Comparison of ENCODE assay signal across 1 cellular context in the genomic region with DNA sequence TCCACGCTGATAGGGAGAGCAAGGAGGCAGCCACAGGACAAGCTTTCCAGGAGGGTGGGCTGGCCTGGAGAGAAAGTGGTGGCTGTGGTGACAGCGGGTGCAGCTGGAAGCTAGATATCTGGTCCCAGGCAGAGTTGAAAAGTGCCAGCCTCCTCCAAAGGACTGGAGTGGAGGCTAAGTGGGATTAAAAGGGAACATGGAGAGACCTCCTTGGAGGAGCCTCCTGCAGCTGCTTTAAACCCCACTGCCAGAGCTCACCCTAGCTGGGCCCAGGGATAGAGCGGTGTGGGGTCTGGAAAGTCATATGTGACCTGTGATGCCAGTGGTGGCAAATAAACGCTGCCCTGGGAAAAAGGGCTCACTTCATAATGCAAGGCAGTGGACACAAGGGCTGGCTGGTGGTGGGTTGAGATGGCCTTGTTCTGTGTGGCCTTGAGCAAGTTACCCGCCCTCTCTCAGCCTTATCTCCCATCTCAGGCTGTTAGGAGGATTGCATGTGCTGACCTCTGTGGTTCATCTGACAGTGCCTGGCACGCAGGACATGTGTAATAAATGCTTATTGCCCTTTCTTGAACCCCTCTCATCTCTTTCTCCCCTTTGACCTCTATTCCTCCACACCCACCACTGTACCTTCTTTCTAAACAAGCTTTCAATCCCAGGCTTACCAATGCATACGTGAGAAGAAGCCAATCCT.
TF ChIP-seq lines count a peak whose summit lies in the region.

No MANE protein-coding gene starts in this region.

TF ChIP-seq in HepG2, 621 proteins besides CTCF, POLR2A, EP300 and RAD21 (continues in another document):
- peak; percentile 42; the same call in 1 of the 2 replicates for TF ChIP-seq CEBPB (IDR thresholded peaks at IDR 0.05; ENCODE audit: borderline replicate concordance, low read depth, low read length)
- TF ChIP-seq NFIC (IDR thresholded peaks at IDR 0.05; ENCODE audit: low read length): no peak
- no peak for TF ChIP-seq KLF11 (CRISPR knock-in tag; IDR thresholded peaks at IDR 0.05)
- peak; percentile 34; the same call in 1 of the 2 replicates for TF ChIP-seq MYC (CRISPR knock-in tag; IDR thresholded peaks at IDR 0.05; ENCODE audit: borderline replicate concordance)
- TF ChIP-seq PHF21A (CRISPR knock-in tag; IDR thresholded peaks at IDR 0.05): no peak
- TF ChIP-seq CCAR2 (optimal IDR thresholded peaks at IDR 0.05; ENCODE audit: low read depth, low read length): no peak
- TF ChIP-seq PITX1 (CRISPR knock-in tag; IDR thresholded peaks at IDR 0.05): 0 out of 2 replicates have a peak, but pooled peaks have one; percentile 41
- no peak for TF ChIP-seq ZNF816 (CRISPR knock-in tag; IDR thresholded peaks at IDR 0.05; ENCODE audit: borderline replicate concordance)
- 0 out of 2 replicates have a peak, but pooled peaks have one; percentile 39 for TF ChIP-seq SOX5 (CRISPR knock-in tag; IDR thresholded peaks at IDR 0.05; ENCODE audit: borderline replicate concordance)
- no peak for TF ChIP-seq WIZ (CRISPR knock-in tag; IDR thresholded peaks at IDR 0.05)
- no peak for TF ChIP-seq ZNF749 (CRISPR knock-in tag; IDR thresholded peaks at IDR 0.05; ENCODE audit: borderline replicate concordance)
- peak; percentile 67 for TF ChIP-seq TARDBP (CRISPR knock-in tag; IDR thresholded peaks at IDR 0.05)
- TF ChIP-seq GTF3A (CRISPR knock-in tag; conservative IDR thresholded peaks at IDR 0.05): no peak
- no peak for TF ChIP-seq NCOR1 (IDR thresholded peaks at IDR 0.05; ENCODE audit: borderline replicate concordance, low read length)
- TF ChIP-seq RFX3 (CRISPR knock-in tag; IDR thresholded peaks at IDR 0.05): no peak
- TF ChIP-seq, protein P1, sequence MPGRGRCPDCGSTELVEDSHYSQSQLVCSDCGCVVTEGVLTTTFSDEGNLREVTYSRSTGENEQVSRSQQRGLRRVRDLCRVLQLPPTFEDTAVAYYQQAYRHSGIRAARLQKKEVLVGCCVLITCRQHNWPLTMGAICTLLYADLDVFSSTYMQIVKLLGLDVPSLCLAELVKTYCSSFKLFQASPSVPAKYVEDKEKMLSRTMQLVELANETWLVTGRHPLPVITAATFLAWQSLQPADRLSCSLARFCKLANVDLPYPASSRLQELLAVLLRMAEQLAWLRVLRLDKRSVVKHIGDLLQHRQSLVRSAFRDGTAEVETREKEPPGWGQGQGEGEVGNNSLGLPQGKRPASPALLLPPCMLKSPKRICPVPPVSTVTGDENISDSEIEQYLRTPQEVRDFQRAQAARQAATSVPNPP (CRISPR knock-in tag; IDR thresholded peaks at IDR 0.05): no peak
- peak; percentile 81 for TF ChIP-seq GATAD2A (CRISPR knock-in tag; IDR thresholded peaks at IDR 0.05)
- TF ChIP-seq ZNF441 (CRISPR knock-in tag; IDR thresholded peaks at IDR 0.05; ENCODE audit: borderline replicate concordance): no peak
- no peak for TF ChIP-seq ZBTB3 (CRISPR knock-in tag; IDR thresholded peaks at IDR 0.05; ENCODE audit: borderline replicate concordance, low read depth)
- TF ChIP-seq SAP130 (CRISPR knock-in tag; IDR thresholded peaks at IDR 0.05; ENCODE audit: low read depth): peak; percentile 65
- TF ChIP-seq, protein P2, sequence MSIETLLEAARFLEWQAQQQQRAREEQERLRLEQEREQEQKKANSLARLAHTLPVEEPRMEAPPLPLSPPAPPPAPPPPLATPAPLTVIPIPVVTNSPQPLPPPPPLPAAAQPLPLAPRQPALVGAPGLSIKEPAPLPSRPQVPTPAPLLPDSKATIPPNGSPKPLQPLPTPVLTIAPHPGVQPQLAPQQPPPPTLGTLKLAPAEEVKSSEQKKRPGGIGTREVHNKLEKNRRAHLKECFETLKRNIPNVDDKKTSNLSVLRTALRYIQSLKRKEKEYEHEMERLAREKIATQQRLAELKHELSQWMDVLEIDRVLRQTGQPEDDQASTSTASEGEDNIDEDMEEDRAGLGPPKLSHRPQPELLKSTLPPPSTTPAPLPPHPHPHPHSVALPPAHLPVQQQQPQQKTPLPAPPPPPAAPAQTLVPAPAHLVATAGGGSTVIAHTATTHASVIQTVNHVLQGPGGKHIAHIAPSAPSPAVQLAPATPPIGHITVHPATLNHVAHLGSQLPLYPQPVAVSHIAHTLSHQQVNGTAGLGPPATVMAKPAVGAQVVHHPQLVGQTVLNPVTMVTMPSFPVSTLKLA (IDR thresholded peaks at IDR 0.05): peak; percentile 12; the same call in 1 of the 2 replicates
- no peak for TF ChIP-seq ZNF589 (CRISPR knock-in tag; conservative IDR thresholded peaks at IDR 0.05)
- TF ChIP-seq NCOA2 (CRISPR knock-in tag; IDR thresholded peaks at IDR 0.05): peak; percentile 75
- TF ChIP-seq, protein P3, sequence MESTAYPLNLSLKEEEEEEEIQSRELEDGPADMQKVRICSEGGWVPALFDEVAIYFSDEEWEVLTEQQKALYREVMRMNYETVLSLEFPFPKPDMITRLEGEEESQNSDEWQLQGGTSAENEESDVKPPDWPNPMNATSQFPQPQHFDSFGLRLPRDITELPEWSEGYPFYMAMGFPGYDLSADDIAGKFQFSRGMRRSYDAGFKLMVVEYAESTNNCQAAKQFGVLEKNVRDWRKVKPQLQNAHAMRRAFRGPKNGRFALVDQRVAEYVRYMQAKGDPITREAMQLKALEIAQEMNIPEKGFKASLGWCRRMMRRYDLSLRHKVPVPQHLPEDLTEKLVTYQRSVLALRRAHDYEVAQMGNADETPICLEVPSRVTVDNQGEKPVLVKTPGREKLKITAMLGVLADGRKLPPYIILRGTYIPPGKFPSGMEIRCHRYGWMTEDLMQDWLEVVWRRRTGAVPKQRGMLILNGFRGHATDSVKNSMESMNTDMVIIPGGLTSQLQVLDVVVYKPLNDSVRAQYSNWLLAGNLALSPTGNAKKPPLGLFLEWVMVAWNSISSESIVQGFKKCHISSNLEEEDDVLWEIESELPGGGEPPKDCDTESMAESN (CRISPR knock-in tag; conservative IDR thresholded peaks at IDR 0.05): peak; percentile 50; the same call in 1 of the 2 replicates
- peak; percentile 75 for TF ChIP-seq CEBPG (CRISPR knock-in tag; IDR thresholded peaks at IDR 0.05)
- 0 out of 2 replicates have a peak, but pooled peaks have one; percentile 41 for TF ChIP-seq ZBTB20 (CRISPR knock-in tag; IDR thresholded peaks at IDR 0.05; ENCODE audit: borderline replicate concordance, low read depth)
- TF ChIP-seq ZMYM4 (CRISPR knock-in tag; IDR thresholded peaks at IDR 0.05): peak; percentile 60; the same call in 1 of the 2 replicates
- TF ChIP-seq ZFYVE20 (CRISPR knock-in tag; IDR thresholded peaks at IDR 0.05; ENCODE audit: borderline replicate concordance, low read depth): no peak
- peak; percentile 51; the same call in 1 of the 2 replicates for TF ChIP-seq ZSCAN31 (CRISPR knock-in tag; IDR thresholded peaks at IDR 0.05; ENCODE audit: low read depth)
- TF ChIP-seq SRSF1 (optimal IDR thresholded peaks at IDR 0.05; ENCODE audit: low read depth, low read length): no peak
- 0 out of 2 replicates have a peak, but pooled peaks have one; percentile 20 for TF ChIP-seq HNRNPL (IDR thresholded peaks at IDR 0.05; ENCODE audit: low read depth, low read length)
- TF ChIP-seq, protein P4, sequence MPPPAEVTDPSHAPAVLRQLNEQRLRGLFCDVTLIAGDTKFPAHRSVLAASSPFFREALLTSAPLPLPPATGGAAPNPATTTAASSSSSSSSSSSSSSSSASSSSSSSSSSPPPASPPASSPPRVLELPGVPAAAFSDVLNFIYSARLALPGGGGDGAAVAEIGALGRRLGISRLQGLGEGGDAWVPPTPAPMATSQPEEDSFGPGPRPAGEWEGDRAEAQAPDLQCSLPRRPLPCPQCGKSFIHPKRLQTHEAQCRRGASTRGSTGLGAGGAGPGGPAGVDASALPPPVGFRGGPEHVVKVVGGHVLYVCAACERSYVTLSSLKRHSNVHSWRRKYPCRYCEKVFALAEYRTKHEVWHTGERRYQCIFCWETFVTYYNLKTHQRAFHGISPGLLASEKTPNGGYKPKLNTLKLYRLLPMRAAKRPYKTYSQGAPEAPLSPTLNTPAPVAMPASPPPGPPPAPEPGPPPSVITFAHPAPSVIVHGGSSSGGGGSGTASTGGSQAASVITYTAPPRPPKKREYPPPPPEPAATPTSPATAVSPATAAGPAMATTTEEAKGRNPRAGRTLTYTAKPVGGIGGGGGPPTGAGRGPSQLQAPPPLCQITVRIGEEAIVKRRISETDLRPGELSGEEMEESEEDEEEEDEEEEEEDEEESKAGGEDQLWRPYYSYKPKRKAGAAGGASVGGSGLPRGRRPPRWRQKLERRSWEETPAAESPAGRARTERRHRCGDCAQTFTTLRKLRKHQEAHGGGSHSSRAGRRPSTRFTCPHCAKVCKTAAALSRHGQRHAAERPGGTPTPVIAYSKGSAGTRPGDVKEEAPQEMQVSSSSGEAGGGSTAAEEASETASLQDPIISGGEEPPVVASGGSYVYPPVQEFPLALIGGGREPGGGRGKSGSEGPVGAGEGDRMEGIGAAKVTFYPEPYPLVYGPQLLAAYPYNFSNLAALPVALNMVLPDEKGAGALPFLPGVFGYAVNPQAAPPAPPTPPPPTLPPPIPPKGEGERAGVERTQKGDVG (CRISPR knock-in tag; IDR thresholded peaks at IDR 0.05; ENCODE audit: borderline replicate concordance): no peak
- no peak for TF ChIP-seq PHF5A (CRISPR knock-in tag; IDR thresholded peaks at IDR 0.05; ENCODE audit: low read depth, unreplicated experiment)
- TF ChIP-seq ZNF615 (CRISPR knock-in tag; IDR thresholded peaks at IDR 0.05; ENCODE audit: borderline replicate concordance): no peak
- no peak for TF ChIP-seq HIVEP1 (CRISPR knock-in tag; IDR thresholded peaks at IDR 0.05)
- no peak for TF ChIP-seq ZNF317 (CRISPR knock-in tag; IDR thresholded peaks at IDR 0.05)
- TF ChIP-seq KDM6A (CRISPR knock-in tag; IDR thresholded peaks at IDR 0.05; ENCODE audit: low read depth): 0 out of 2 replicates have a peak, but pooled peaks have one; percentile 16
- TF ChIP-seq ETV6 (CRISPR knock-in tag; conservative IDR thresholded peaks at IDR 0.05): no peak
- TF ChIP-seq, protein P5, sequence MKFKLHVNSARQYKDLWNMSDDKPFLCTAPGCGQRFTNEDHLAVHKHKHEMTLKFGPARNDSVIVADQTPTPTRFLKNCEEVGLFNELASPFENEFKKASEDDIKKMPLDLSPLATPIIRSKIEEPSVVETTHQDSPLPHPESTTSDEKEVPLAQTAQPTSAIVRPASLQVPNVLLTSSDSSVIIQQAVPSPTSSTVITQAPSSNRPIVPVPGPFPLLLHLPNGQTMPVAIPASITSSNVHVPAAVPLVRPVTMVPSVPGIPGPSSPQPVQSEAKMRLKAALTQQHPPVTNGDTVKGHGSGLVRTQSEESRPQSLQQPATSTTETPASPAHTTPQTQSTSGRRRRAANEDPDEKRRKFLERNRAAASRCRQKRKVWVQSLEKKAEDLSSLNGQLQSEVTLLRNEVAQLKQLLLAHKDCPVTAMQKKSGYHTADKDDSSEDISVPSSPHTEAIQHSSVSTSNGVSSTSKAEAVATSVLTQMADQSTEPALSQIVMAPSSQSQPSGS (CRISPR knock-in tag; IDR thresholded peaks at IDR 0.05): peak; percentile 48; the same call in 1 of the 2 replicates
- TF ChIP-seq ZNF598 (CRISPR knock-in tag; IDR thresholded peaks at IDR 0.05; ENCODE audit: borderline replicate concordance): 0 out of 2 replicates have a peak, but pooled peaks have one; percentile 41
- TF ChIP-seq, protein P6, sequence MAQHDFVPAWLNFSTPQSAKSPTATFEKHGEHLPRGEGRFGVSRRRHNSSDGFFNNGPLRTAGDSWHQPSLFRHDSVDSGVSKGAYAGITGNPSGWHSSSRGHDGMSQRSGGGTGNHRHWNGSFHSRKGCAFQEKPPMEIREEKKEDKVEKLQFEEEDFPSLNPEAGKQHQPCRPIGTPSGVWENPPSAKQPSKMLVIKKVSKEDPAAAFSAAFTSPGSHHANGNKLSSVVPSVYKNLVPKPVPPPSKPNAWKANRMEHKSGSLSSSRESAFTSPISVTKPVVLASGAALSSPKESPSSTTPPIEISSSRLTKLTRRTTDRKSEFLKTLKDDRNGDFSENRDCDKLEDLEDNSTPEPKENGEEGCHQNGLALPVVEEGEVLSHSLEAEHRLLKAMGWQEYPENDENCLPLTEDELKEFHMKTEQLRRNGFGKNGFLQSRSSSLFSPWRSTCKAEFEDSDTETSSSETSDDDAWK (CRISPR knock-in tag; IDR thresholded peaks at IDR 0.05): no peak
- no peak for TF ChIP-seq ZNF747 (CRISPR knock-in tag; IDR thresholded peaks at IDR 0.05; ENCODE audit: borderline replicate concordance)
- TF ChIP-seq, protein P7, sequence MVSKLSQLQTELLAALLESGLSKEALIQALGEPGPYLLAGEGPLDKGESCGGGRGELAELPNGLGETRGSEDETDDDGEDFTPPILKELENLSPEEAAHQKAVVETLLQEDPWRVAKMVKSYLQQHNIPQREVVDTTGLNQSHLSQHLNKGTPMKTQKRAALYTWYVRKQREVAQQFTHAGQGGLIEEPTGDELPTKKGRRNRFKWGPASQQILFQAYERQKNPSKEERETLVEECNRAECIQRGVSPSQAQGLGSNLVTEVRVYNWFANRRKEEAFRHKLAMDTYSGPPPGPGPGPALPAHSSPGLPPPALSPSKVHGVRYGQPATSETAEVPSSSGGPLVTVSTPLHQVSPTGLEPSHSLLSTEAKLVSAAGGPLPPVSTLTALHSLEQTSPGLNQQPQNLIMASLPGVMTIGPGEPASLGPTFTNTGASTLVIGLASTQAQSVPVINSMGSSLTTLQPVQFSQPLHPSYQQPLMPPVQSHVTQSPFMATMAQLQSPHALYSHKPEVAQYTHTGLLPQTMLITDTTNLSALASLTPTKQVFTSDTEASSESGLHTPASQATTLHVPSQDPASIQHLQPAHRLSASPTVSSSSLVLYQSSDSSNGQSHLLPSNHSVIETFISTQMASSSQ (IDR thresholded peaks at IDR 0.05; ENCODE audit: low read depth): no peak
- TF ChIP-seq, protein P7 (CRISPR knock-in tag; IDR thresholded peaks at IDR 0.05; ENCODE audit: borderline replicate concordance): no peak; the same call in 1 of the 2 replicates
- TF ChIP-seq ZNF768 (CRISPR knock-in tag; IDR thresholded peaks at IDR 0.05): peak; percentile 61; the same call in 1 of the 2 replicates
- TF ChIP-seq DMAP1 (CRISPR knock-in tag; IDR thresholded peaks at IDR 0.05): 0 out of 2 replicates have a peak, but pooled peaks have one; percentile 60
